ENCODE assay signal across 24 cellular contexts in genomic region chr5:2381070-2381469, GRCh38.
"Had no signal": no experiment of that assay in that cellular context is flagged by ENCODE, and none has a peak within 500 bp of the region (broad histone marks: within the 10 kb centered on the region; RNA-seq: fewer than 3 reads in every experiment).

No MANE protein-coding gene starts in this region.

- ATAC-seq: activated T-cell treated with anti-CD3 and anti-CD28 coated beads, Interleukin-2, amount 50 U/mL, for 4 hours; activated T-helper 17 cell treated with anti-CD3 and anti-CD28 coated beads, Interleukin-2, amount 50 U/mL, for 72 hours; body of pancreas; gastroesophageal sphincter; WTC11 had no signal

- DNase-seq: activated CD4-positive, alpha-beta memory T cell treated with anti-CD3 and anti-CD28 coated beads, Interleukin-2, amount 10 ng/mL, durations not matched to agents 7 days and 5 days; activated CD4-positive, alpha-beta T cell treated with anti-CD3 and anti-CD28 coated beads for 1 hour; activated CD4-positive, alpha-beta T cell treated with anti-CD3 and anti-CD28 coated beads for 4 hours; activated CD4-positive, alpha-beta T cell treated with anti-CD3 and anti-CD28 coated beads, Interleukin-2, amount 10 ng/mL, durations not matched to agents 7 days and 5 days; activated CD4-positive, alpha-beta T cell treated with anti-CD3 and anti-CD28 coated beads, Interleukin-2, amount 50 U/mL, for 4 hours; activated CD8-positive, alpha-beta memory T cell treated with anti-CD3 and anti-CD28 coated beads, Interleukin-2, amount 50 U/mL, for 48 hours; activated effector memory CD4-positive, alpha-beta T cell treated with Interleukin-2 at 50 U/mL for 16 hours; activated gamma-delta T cell treated with Interleukin-2 at 50 U/mL for 16 hours; activated naive CD4-positive, alpha-beta T cell treated with anti-CD3 and anti-CD28 coated beads, Interleukin-2, amount 50 U/mL, for 16 hours; activated naive CD4-positive, alpha-beta T cell treated with Interleukin-2 at 50 U/mL for 16 hours; activated T-cell treated with anti-CD3 and anti-CD28 coated beads, Interleukin-2, amount 50 U/mL, for 4 hours; amniotic stem cell; aorta; body of pancreas; caudate nucleus; cortex of kidney; dermis blood vessel endothelial cell; effector CD8-positive, alpha-beta T cell; esophagus squamous epithelium; foreskin melanocyte; T-helper 2 cell had no signal
